Comparison of ENCODE assay signal across 8 cellular contexts in the genomic region with DNA sequence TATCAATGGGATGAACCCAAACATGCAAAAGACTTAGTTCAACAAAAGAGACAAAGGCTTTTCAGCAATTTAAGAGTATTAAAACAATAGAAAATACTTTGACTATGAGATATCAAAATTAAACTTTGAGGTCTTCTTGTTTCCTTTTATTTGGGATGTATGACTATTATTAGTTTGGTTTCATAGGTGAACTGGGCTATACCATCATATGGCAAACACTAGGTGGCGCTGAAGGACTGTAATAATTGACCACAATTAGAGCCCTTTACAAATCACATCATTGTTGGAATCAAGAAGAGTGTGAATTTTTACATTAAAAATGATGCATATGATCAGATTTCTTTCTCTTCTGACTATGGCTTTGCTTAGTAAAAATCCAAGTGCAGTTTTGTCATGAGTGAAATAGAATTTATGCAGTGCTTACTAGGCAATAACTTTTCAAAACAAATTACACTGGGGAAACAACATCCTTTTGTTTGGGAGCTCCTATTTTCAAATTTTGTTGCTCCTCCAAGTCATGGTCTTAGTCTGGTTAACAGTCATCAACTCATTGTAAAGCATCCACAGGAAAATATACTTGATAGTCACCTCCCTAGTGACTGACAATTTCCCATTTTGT. TPM values are rescaled to one million over a fixed set of nuclear protein-coding genes. Genes with fewer than 3 reads are reported as not detected.
DNase-seq lines count a peak whose midpoint lies in the region; ATAC-seq and TF ChIP-seq lines count a peak whose summit lies in the region.

No MANE protein-coding gene starts in this region.

- no peaks in the 10 kb centered on the region for H3K9me3 ChIP-seq in right atrium auricular region

- H3K4me3 ChIP-seq in right atrium auricular region, result no peak overlapping the region

- DNase-seq in DMS153 treated with DMSO at 0.1 percent for 48 hours (lab: John Stamatoyannopoulos, UW; ENCODE audit: unreplicated experiment) (peak; percentile 90), NCI-H69 (lab: John Stamatoyannopoulos, UW) (peak; percentile 89), right atrium auricular region (ENCODE audit: low spot score) (no peak)
- DNase-seq in stimulated activated CD4-positive, alpha-beta T cell treated with anti-CD3 and anti-CD28 coated beads, Interleukin-2, amount 100 ng/mL, for 24 hours, result peak; percentile 43 to 58

- no peaks in the 10 kb centered on the region for H3K27me3 ChIP-seq in right atrium auricular region

- no peaks in the 10 kb centered on the region for H3K36me3 ChIP-seq in right atrium auricular region

- no peak for TF ChIP-seq POLR2A in GM18505 (IDR thresholded peaks at IDR 0.05; ENCODE audit: borderline replicate concordance, extremely low read depth, insufficient read depth, insufficient read length)

- no peaks in the 10 kb centered on the region for H3K9me3 Mint-ChIP-seq in activated T-helper 17 cell treated with anti-CD3 and anti-CD28 coated beads, Interleukin-2, amount 50 U/mL, for 72 hours

- no peaks in the 10 kb centered on the region for H3K4me1 Mint-ChIP-seq in activated T-helper 17 cell treated with anti-CD3 and anti-CD28 coated beads, Interleukin-2, amount 50 U/mL, for 72 hours

- peak; percentile 62 to 81 for TF ChIP-seq CTCF in right atrium auricular region (IDR thresholded peaks at IDR 0.05)

- no peak overlapping the region for H3K4me3 Mint-ChIP-seq in activated T-helper 17 cell treated with anti-CD3 and anti-CD28 coated beads, Interleukin-2, amount 50 U/mL, for 72 hours

- no peak overlapping the region for H3K27ac ChIP-seq in right atrium auricular region

- H3K27ac Mint-ChIP-seq in activated T-helper 17 cell treated with anti-CD3 and anti-CD28 coated beads, Interleukin-2, amount 50 U/mL, for 72 hours, result no peak overlapping the region

- H3K4me1 ChIP-seq in right atrium auricular region, result no peaks in the 10 kb centered on the region

- no peaks in the 10 kb centered on the region for H3K36me3 Mint-ChIP-seq in activated T-helper 17 cell treated with anti-CD3 and anti-CD28 coated beads, Interleukin-2, amount 50 U/mL, for 72 hours (ENCODE audit: low read depth)

- H3K27me3 Mint-ChIP-seq in activated T-helper 17 cell treated with anti-CD3 and anti-CD28 coated beads, Interleukin-2, amount 50 U/mL, for 72 hours, result peaks cover 5% of the 10 kb centered on the region

- ATAC-seq in GM19043 (IDR thresholded peaks at IDR 0.05; ENCODE audit: low read depth, unreplicated experiment), result peak; percentile 87
- ATAC-seq in HG03439 (IDR thresholded peaks at IDR 0.05; ENCODE audit: unreplicated experiment), result peak; percentile 92
- peak; percentile 44 for ATAC-seq in activated T-helper 17 cell treated with anti-CD3 and anti-CD28 coated beads, Interleukin-2, amount 50 U/mL, for 72 hours (replicated peaks)
- ATAC-seq in GM18505 (IDR thresholded peaks at IDR 0.05; ENCODE audit: unreplicated experiment), result no peak

RNA-seq across cellular contexts. Expression of a gene that starts 14.7 kb away (rescaled TPM):
- not detected for total RNA-seq in activated T-helper 17 cell treated with anti-CD3 and anti-CD28 coated beads, Interleukin-2, amount 50 U/mL, for 72 hours
- not detected for total RNA-seq in right atrium auricular region
